ENCODE assay signal across 2 cellular contexts in the genomic region with DNA sequence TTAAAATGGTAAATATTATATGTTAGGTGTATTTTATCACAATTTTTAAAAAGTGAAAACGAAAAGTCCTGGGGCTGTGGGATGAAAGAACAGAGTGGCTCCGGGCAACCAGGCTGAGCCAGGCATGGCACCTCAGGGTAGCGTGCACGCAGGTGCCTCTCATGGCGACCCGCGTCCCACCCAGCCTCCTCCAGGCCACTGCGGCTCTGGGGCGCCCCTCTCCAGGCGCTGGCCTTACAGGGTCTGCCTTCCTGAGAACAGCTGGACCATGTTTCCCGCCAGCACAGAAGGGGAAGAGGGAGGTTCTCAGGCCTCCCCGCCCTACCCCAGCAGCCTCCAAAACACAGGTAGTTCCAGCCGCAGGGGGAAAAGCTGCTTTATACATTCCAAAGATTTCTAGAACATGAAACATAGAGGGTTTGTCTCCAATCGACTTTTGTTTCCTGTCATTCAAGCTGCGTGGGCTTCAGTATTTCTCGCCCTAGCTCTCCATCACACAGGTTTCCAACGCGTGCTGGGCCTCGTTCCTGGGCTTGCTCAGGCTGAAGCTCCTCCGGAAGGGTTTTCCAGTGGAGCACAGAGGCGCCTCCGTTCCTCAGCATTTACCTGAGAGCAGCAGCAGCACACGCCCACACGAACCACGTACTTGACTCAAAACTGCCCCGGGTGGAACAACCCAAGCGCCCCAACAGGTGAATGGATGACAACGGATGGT.
TF ChIP-seq lines count a peak whose summit lies in the region.

No MANE protein-coding gene starts in this region.

TF ChIP-seq in SK-N-SH, 30 proteins besides CTCF, POLR2A, EP300 and RAD21:
- TF ChIP-seq MEF2A (IDR thresholded peaks at IDR 0.05; ENCODE audit: borderline replicate concordance, low read depth) (no peak), NFIC (IDR thresholded peaks at IDR 0.05; ENCODE audit: borderline replicate concordance) (no peak), JUND (IDR thresholded peaks at IDR 0.05) (no peak), CHD2 (IDR thresholded peaks at IDR 0.05; ENCODE audit: low read length, partially characterized antibody) (no peak), TAF1 (IDR thresholded peaks at IDR 0.05; ENCODE audit: borderline replicate concordance, low read depth, low read length) (no peak), USF1 (IDR thresholded peaks at IDR 0.05; ENCODE audit: borderline replicate concordance, low read depth) (no peak), FOXJ3 (CRISPR knock-in tag; IDR thresholded peaks at IDR 0.05) (no peak), NRF1 (IDR thresholded peaks at IDR 0.05; ENCODE audit: low read depth, low read length) (no peak), SMC3 (IDR thresholded peaks at IDR 0.05; ENCODE audit: low read depth, low read length) (no peak)

TF ChIP-seq in SK-N-SH treated with all-trans-retinoic acid at 6 μM for 48 hours, 23 proteins besides CTCF, POLR2A, EP300 and RAD21:
- TF ChIP-seq ZNF565 (CRISPR knock-in tag; conservative IDR thresholded peaks at IDR 0.05; ENCODE audit: low read depth) (no peak), ARNTL (CRISPR knock-in tag; IDR thresholded peaks at IDR 0.05; ENCODE audit: borderline replicate concordance, low read depth) (no peak), ZNF70 (CRISPR knock-in tag; IDR thresholded peaks at IDR 0.05) (no peak), ZC3H10 (CRISPR knock-in tag; IDR thresholded peaks at IDR 0.05) (no peak), ESRRG (CRISPR knock-in tag; IDR thresholded peaks at IDR 0.05) (no peak), GLIS3 (CRISPR knock-in tag; IDR thresholded peaks at IDR 0.05) (no peak), RARB (CRISPR knock-in tag; IDR thresholded peaks at IDR 0.05) (no peak), PPARA (CRISPR knock-in tag; IDR thresholded peaks at IDR 0.05; ENCODE audit: borderline replicate concordance) (no peak), ZFP30 (CRISPR knock-in tag; IDR thresholded peaks at IDR 0.05) (no peak), CSDC2 (CRISPR knock-in tag; IDR thresholded peaks at IDR 0.05) (no peak)
- TF ChIP-seq, protein P1, sequence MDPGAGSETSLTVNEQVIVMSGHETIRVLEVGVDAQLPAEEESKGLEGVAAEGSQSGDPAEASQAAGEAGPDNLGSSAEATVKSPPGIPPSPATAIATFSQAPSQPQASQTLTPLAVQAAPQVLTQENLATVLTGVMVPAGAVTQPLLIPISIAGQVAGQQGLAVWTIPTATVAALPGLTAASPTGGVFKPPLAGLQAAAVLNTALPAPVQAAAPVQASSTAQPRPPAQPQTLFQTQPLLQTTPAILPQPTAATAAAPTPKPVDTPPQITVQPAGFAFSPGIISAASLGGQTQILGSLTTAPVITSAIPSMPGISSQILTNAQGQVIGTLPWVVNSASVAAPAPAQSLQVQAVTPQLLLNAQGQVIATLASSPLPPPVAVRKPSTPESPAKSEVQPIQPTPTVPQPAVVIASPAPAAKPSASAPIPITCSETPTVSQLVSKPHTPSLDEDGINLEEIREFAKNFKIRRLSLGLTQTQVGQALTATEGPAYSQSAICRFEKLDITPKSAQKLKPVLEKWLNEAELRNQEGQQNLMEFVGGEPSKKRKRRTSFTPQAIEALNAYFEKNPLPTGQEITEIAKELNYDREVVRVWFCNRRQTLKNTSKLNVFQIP (CRISPR knock-in tag; IDR thresholded peaks at IDR 0.05; ENCODE audit: borderline replicate concordance, low read depth) = no peak
